ENCODE assay signal across 28 cellular contexts in genomic region chr10:80579849-80580645, GRCh38. TPM values are rescaled to one million over a fixed set of nuclear protein-coding genes. Genes with fewer than 3 reads are reported as not detected.
DNase-seq lines count a peak whose midpoint lies in the region; ATAC-seq and TF ChIP-seq lines count a peak whose summit lies in the region.
"Had no signal": no experiment of that assay in that cellular context is flagged by ENCODE, and none has a peak within 500 bp of the region (broad histone marks: within the 10 kb centered on the region; RNA-seq: fewer than 3 reads in every experiment).

No MANE protein-coding gene starts in this region.

- no peaks in the 10 kb centered on the region for H4K20me1 ChIP-seq in DOHH2 (ENCODE audit: control insufficient read depth, insufficient read depth, low read depth, low read length)

- H3K4me1 ChIP-seq in DOHH2 (ENCODE audit: control insufficient read depth, low read length) (peaks cover 27% of the 10 kb centered on the region), left ventricle myocardium inferior (no peaks in the 10 kb centered on the region), body of pancreas (no peaks in the 10 kb centered on the region)
- H3K4me1 ChIP-seq: thyroid gland had no signal

- H3K27ac Mint-ChIP-seq in nephron progenitor cell, result peak overlapping the region; percentile 38
- H3K27ac Mint-ChIP-seq in activated naive CD8-positive, alpha-beta T cell treated with anti-CD3 and anti-CD28 coated beads, Interleukin-2, amount 50 U/mL, for 24 hours, result no peak overlapping the region
- H3K27ac Mint-ChIP-seq: activated T-cell treated with anti-CD3 and anti-CD28 coated beads, Interleukin-2, amount 50 U/mL, for 72 hours; CD8-positive, alpha-beta memory T cell; effector memory CD8-positive, alpha-beta T cell; natural killer cell treated with Interleukin-12 subunit alpha and Interleukin-12 subunit beta and Interleukin-15 and Interleukin-18, amount 100 ng/mL, for 72 hours had no signal

- H3K27me3 Mint-ChIP-seq in nephron progenitor cell (ENCODE audit: low read depth, poor library complexity), result peaks cover 2% of the 10 kb centered on the region
- no peaks in the 10 kb centered on the region for H3K27me3 Mint-ChIP-seq in activated naive CD8-positive, alpha-beta T cell treated with anti-CD3 and anti-CD28 coated beads, Interleukin-2, amount 50 U/mL, for 24 hours
- H3K27me3 Mint-ChIP-seq: stimulated activated naive CD8-positive, alpha-beta T cell treated with anti-CD3 and anti-CD28 coated beads, Interleukin-15, amount 100 ng/mL, for 72 hours had no signal

- no peaks in the 10 kb centered on the region for H3K36me3 Mint-ChIP-seq in nephron progenitor cell (ENCODE audit: low read depth)
- H3K36me3 Mint-ChIP-seq in activated naive CD8-positive, alpha-beta T cell treated with anti-CD3 and anti-CD28 coated beads, Interleukin-2, amount 50 U/mL, for 24 hours (ENCODE audit: low read depth), result no peaks in the 10 kb centered on the region
- H3K36me3 Mint-ChIP-seq: natural killer cell treated with Interleukin-12 subunit alpha and Interleukin-12 subunit beta and Interleukin-15 and Interleukin-18, amount 100 ng/mL, for 72 hours had no signal

- no peaks in the 10 kb centered on the region for H3K36me3 ChIP-seq in DOHH2 (ENCODE audit: control insufficient read depth, low read length)
- no peaks in the 10 kb centered on the region for H3K36me3 ChIP-seq in WERI-Rb-1
- H3K36me3 ChIP-seq in left ventricle myocardium inferior, result no peaks in the 10 kb centered on the region
- no peaks in the 10 kb centered on the region for H3K36me3 ChIP-seq in body of pancreas (replicated peaks in 1 of 2; ENCODE audit: insufficient read depth in 1 of 2, low read depth in 2 of 2)
- H3K36me3 ChIP-seq: left lung, thyroid gland had no signal

- TF ChIP-seq CTCF in DOHH2 (IDR thresholded peaks at IDR 0.05; ENCODE audit: low read depth, low read length, poor library complexity, severe bottlenecking) (no peak), WERI-Rb-1 (IDR thresholded peaks at IDR 0.05; ENCODE audit: low read depth, low read length) (no peak), nephron progenitor cell (IDR thresholded peaks at IDR 0.05) (no peak), left ventricle myocardium inferior (IDR thresholded peaks at IDR 0.05; ENCODE audit: borderline replicate concordance) (no peak), body of pancreas (IDR thresholded peaks at IDR 0.05) (no peak)

- H3K4me3 ChIP-seq in DOHH2 (ENCODE audit: low read length), result peak overlapping the region; percentile 43
- H3K4me3 ChIP-seq in WERI-Rb-1 (ENCODE audit: low read depth, low read length), result no peak overlapping the region
- H3K4me3 ChIP-seq in left ventricle myocardium inferior, result no peak overlapping the region
- H3K4me3 ChIP-seq in body of pancreas, result no peak overlapping the region
- H3K4me3 ChIP-seq: left lung, thyroid gland had no signal

- peak; percentile 28 for DNase-seq in MV-4-11 (lab: John Stamatoyannopoulos, UW)
- no peak for DNase-seq in WERI-Rb-1
- DNase-seq in nephron progenitor cell, result no peak
- DNase-seq in activated naive CD8-positive, alpha-beta T cell treated with anti-CD3 and anti-CD28 coated beads, Interleukin-2, amount 50 U/mL, for 24 hours, result no peak
- DNase-seq in left ventricle myocardium inferior, result no peak
- no peak for DNase-seq in body of pancreas
- DNase-seq: activated CD4-positive, alpha-beta T cell treated with anti-CD3 and anti-CD28 coated beads for 4 hours; activated naive CD4-positive, alpha-beta T cell treated with Interleukin-2 at 50 U/mL for 16 hours; activated T-cell treated with anti-CD3 and anti-CD28 coated beads, Interleukin-2, amount 50 U/mL, for 72 hours; CD8-positive, alpha-beta memory T cell; DMS153; effector memory CD8-positive, alpha-beta T cell; GDM1; H7; hippocampal formation; left lung; midbrain; MM.1S; NCI-H1694; NCI-H2171; NCI-H524 treated with DMSO at 0.1 percent for 48 hours; stimulated activated naive CD8-positive, alpha-beta T cell treated with anti-CD3 and anti-CD28 coated beads, Interleukin-15, amount 100 ng/mL, for 72 hours; thyroid gland had no signal

- H3K4me3 Mint-ChIP-seq in nephron progenitor cell, result no peak overlapping the region
- no peak overlapping the region for H3K4me3 Mint-ChIP-seq in activated naive CD8-positive, alpha-beta T cell treated with anti-CD3 and anti-CD28 coated beads, Interleukin-2, amount 50 U/mL, for 24 hours
- H3K4me3 Mint-ChIP-seq: activated T-cell treated with anti-CD3 and anti-CD28 coated beads, Interleukin-2, amount 50 U/mL, for 72 hours; CD8-positive, alpha-beta memory T cell; effector memory CD8-positive, alpha-beta T cell; immature natural killer cell; natural killer cell treated with Interleukin-12 subunit alpha and Interleukin-12 subunit beta and Interleukin-15 and Interleukin-18, amount 100 ng/mL, for 72 hours; stimulated activated naive CD8-positive, alpha-beta T cell treated with anti-CD3 and anti-CD28 coated beads, Interleukin-15, amount 100 ng/mL, for 72 hours had no signal

- no peaks in the 10 kb centered on the region for H3F3A ChIP-seq in DOHH2 (ENCODE audit: control insufficient read depth, insufficient read depth)

- peaks cover 33% of the 10 kb centered on the region for H3K4me1 Mint-ChIP-seq in nephron progenitor cell
- H3K4me1 Mint-ChIP-seq in activated naive CD8-positive, alpha-beta T cell treated with anti-CD3 and anti-CD28 coated beads, Interleukin-2, amount 50 U/mL, for 24 hours, result peaks cover 9% of the 10 kb centered on the region
- H3K4me1 Mint-ChIP-seq: CD8-positive, alpha-beta memory T cell had no signal

- H3K9me2 ChIP-seq in DOHH2 (replicated peaks; ENCODE audit: control insufficient read depth, low read length), result no peaks in the 10 kb centered on the region

- H3K27ac ChIP-seq in DOHH2 (ENCODE audit: low read depth, low read length) (peak overlapping the region; percentile 73), WERI-Rb-1 (peak overlapping the region; percentile 0; the same call in 1 of the 2 replicates), left ventricle myocardium inferior (replicated peaks) (no peak overlapping the region), body of pancreas (no peak overlapping the region)
- H3K27ac ChIP-seq: thyroid gland had no signal

- peaks cover 6% of the 10 kb centered on the region for H3K9me3 Mint-ChIP-seq in nephron progenitor cell
- no peaks in the 10 kb centered on the region for H3K9me3 Mint-ChIP-seq in activated naive CD8-positive, alpha-beta T cell treated with anti-CD3 and anti-CD28 coated beads, Interleukin-2, amount 50 U/mL, for 24 hours
- H3K9me3 Mint-ChIP-seq: effector memory CD8-positive, alpha-beta T cell; stimulated activated naive CD8-positive, alpha-beta T cell treated with anti-CD3 and anti-CD28 coated beads, Interleukin-15, amount 100 ng/mL, for 72 hours had no signal

- ATAC-seq in activated naive CD8-positive, alpha-beta T cell treated with anti-CD3 and anti-CD28 coated beads, Interleukin-2, amount 50 U/mL, for 24 hours, result no peak
- no peak for ATAC-seq in body of pancreas
- ATAC-seq: activated T-cell treated with anti-CD3 and anti-CD28 coated beads, Interleukin-2, amount 50 U/mL, for 72 hours; effector memory CD8-positive, alpha-beta T cell; esophagus mucosa; natural killer cell treated with Interleukin-12 subunit alpha and Interleukin-12 subunit beta and Interleukin-15 and Interleukin-18, amount 100 ng/mL, for 72 hours; sciatic nerve; stimulated activated naive CD8-positive, alpha-beta T cell treated with anti-CD3 and anti-CD28 coated beads, Interleukin-15, amount 100 ng/mL, for 72 hours had no signal

- H3K4me2 ChIP-seq in DOHH2 (ENCODE audit: low read length), result peak overlapping the region; percentile 69

- no peaks in the 10 kb centered on the region for H3K27me3 ChIP-seq in DOHH2 (ENCODE audit: control insufficient read depth, low read length)
- H3K27me3 ChIP-seq in WERI-Rb-1 (ENCODE audit: insufficient read depth, low read depth, severe bottlenecking), result no peaks in the 10 kb centered on the region
- peaks cover 4% of the 10 kb centered on the region for H3K27me3 ChIP-seq in left ventricle myocardium inferior (ENCODE audit: low read depth)
- H3K27me3 ChIP-seq in body of pancreas, result no peaks in the 10 kb centered on the region
- H3K27me3 ChIP-seq: left lung, thyroid gland had no signal

- intact Hi-C loops in left ventricle myocardium inferior (cut with micrococcal nuclease), result no loop called here
- intact Hi-C loops in body of pancreas (cut with DNase I), result no loop called here

- H3K79me2 ChIP-seq in DOHH2 (ENCODE audit: control insufficient read depth, low read length), result no peaks in the 10 kb centered on the region

- 63 to 73% methylated on average over 5 of the region's 5 CpGs for WGBS in body of pancreas, 2 donors

- no peaks in the 10 kb centered on the region for H3K9me3 ChIP-seq in DOHH2 (ENCODE audit: control insufficient read depth, insufficient read depth, low read length)
- no peaks in the 10 kb centered on the region for H3K9me3 ChIP-seq in WERI-Rb-1 (ENCODE audit: severe bottlenecking)
- peaks cover 8% of the 10 kb centered on the region for H3K9me3 ChIP-seq in left ventricle myocardium inferior (replicated peaks)
- peaks cover 0 to 7% (median 0%) of the 10 kb centered on the region in 3 donors for H3K9me3 ChIP-seq in body of pancreas
- H3K9me3 ChIP-seq: thyroid gland had no signal

- no peak for TF ChIP-seq POLR2A in body of pancreas (IDR thresholded peaks at IDR 0.05)

RNA-seq across cellular contexts. Expression of gene SH2D4B, which starts 42.3 kb away (rescaled TPM):
- not detected for total RNA-seq in left ventricle myocardium inferior
- total RNA-seq in body of pancreas, result under 1 TPM in 1 of 2 donors, not detected in 1; 0.33 TPM
- total RNA-seq: H7 had no signal

Comparison
In these comparisons a context has a peak if more than half of its experiments do, and no peak if none do; other contexts are left out.
1. H3K27ac ChIP-seq: peak in DOHH2 (single experiment) and WERI-Rb-1 (single experiment); none in left ventricle myocardium inferior (single experiment) and body of pancreas (0 of 4).